In the genomic region with DNA sequence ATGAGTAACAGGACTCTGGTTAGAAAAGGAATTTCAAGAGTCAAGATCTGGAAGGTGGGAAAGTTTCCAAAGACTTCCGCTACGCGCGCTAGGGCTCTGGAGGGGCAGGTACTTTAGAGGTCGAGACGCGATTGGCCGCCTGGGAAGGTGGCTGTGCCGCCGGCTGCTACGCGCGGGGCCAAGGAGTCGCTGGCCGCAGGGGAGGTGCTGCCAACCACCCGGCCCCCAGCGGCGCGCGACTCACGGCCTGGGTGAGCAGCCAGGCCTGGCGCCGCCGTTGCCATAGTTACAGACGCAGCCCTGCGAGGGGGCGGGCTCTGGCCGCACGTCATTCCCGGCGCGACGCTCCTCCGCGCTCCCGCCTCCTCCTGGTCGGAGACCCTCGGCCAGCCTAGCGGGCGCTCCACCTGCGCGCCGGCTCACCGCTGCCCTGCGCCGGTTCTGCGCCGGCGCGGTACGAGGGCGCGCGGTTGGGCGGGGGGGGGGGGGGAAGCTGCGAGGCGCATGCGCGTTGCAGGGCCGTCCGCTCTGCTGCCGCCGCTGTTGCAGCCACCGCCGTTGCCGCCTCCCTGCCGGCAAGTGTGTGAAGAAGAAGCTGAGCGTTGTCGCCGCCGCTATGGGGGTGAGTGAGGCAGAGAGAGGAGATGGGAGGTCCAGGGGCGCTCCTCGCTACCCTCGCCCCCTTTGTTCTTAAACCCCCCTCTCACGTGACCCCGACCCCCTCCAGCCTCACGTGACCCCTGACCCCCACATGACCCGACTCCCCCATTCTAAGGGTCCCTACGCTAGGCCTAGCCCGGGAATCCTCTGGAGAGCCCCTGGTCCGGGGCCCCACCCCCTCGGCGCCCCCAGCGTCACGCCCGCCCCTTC, we compare ENCODE assay signal across 8 cellular contexts. TPM values are rescaled to one million over a fixed set of nuclear protein-coding genes. Genes with fewer than 3 reads are reported as not detected.
A peak's percentile ranks its signal among the peaks of the same experiment; 100 is the strongest.
DNase-seq lines count a peak whose midpoint lies in the region; ATAC-seq and TF ChIP-seq lines count a peak whose summit lies in the region.

NAA40 (plus strand) TSS at position 522 of the 870 bp plus-strand sequence; CDS start at position 617, 95 bp downstream.

- peak in 1 of 2 donors; percentile 22 for TF ChIP-seq POLR2A in uterus (IDR thresholded peaks at IDR 0.05)

- no peaks in the 10 kb centered on the region for H3K27me3 ChIP-seq in left ventricle myocardium inferior (ENCODE audit: low read depth)
- no peaks in the 10 kb centered on the region for H3K27me3 ChIP-seq in uterus

- H3K4me3 ChIP-seq in left ventricle myocardium inferior (peak within 1 kb of the TSS; percentile 81), uterus (peak within 1 kb of the TSS; percentile 62 to 64)

- ATAC-seq in GM18498 (IDR thresholded peaks at IDR 0.05; ENCODE audit: unreplicated experiment) (peak; percentile 95), HG02885 (IDR thresholded peaks at IDR 0.05; ENCODE audit: poor library complexity, unreplicated experiment) (peak; percentile 90)

- H3K36me3 ChIP-seq in left ventricle myocardium inferior, result no peaks in the 10 kb centered on the region
- H3K36me3 ChIP-seq in uterus, result no peaks in the 10 kb centered on the region

- H3K4me1 ChIP-seq in left ventricle myocardium inferior (peaks cover 53% of the 10 kb centered on the region), uterus (no peaks in the 10 kb centered on the region)

- peak within 1 kb of the TSS; percentile 83 for H3K27ac ChIP-seq in left ventricle myocardium inferior (replicated peaks)
- H3K27ac ChIP-seq in uterus, result peak within 1 kb of the TSS; percentile 60 to 70

- DNase-seq in NCI-H1694 (lab: John Stamatoyannopoulos, UW), result peak; percentile 68
- DNase-seq in amniotic stem cell (lab: John Stamatoyannopoulos, UW), result peak; percentile 77
- DNase-seq in left ventricle myocardium inferior, result peak; percentile 87
- peak; percentile 80 for DNase-seq in pulmonary artery endothelial cell (ENCODE audit: low read depth, low spot score)
- peak; percentile 86 for DNase-seq in uterus

- no peaks in the 10 kb centered on the region for H3K9me3 ChIP-seq in left ventricle myocardium inferior (replicated peaks)
- no peaks in the 10 kb centered on the region for H3K9me3 ChIP-seq in uterus

- TF ChIP-seq CTCF in left ventricle myocardium inferior (IDR thresholded peaks at IDR 0.05; ENCODE audit: borderline replicate concordance) (no peak), uterus (IDR thresholded peaks at IDR 0.05) (peak in 2 of 4 experiments; percentile 6 to 18)

- intact Hi-C loops in T-helper 1 cell treated with Interleukin-12 subunit alpha and Interleukin-12 subunit beta and Interleukin-4 antibody, amounts not matched to agents 30 ng/mL and 1 ng/mL, for 36 hours (cut with micrococcal nuclease), result loop anchor here (1.0 to 2.0 kb wide), 9 partner anchors 20 to 331 kb away; partner anchors contain the start of genes COX8A, OTUB1 and STIP1
- intact Hi-C loops in left ventricle myocardium inferior (cut with micrococcal nuclease) (no loop called here), uterus (cut with DNase I; ENCODE audit: low total_unique reads) (no loop called here)

RNA-seq across cellular contexts. Expression of gene NAA40, which starts in this region (rescaled TPM):
- 32.2 and 34.7 TPM in 2 replicates for total RNA-seq in T-helper 1 cell treated with Interleukin-12 subunit alpha and Interleukin-12 subunit beta and Interleukin-4 antibody, amounts not matched to agents 30 ng/mL and 1 ng/mL, for 36 hours
- total RNA-seq in left ventricle myocardium inferior (19.7 TPM), pulmonary artery endothelial cell (12.1 and 12.6 TPM in 2 replicates), uterus (10 to 100 TPM in 2 of 4 donors, 1 to 10 TPM in 2; 2.1 to 17.8 (median 9.2) TPM)

Comparison
In these comparisons a context has a peak if more than half of its experiments do, and no peak if none do; other contexts are left out.
1. Peak in every context shown above with its lines: DNase-seq, ATAC-seq, H3K4me3 ChIP-seq and H3K27ac ChIP-seq.